1 cellular context compared by ENCODE assay signal in genomic region chr2:190407246-190407661, GRCh38.
TF ChIP-seq lines count a peak whose summit lies in the region.

No MANE protein-coding gene starts in this region.

TF ChIP-seq in HCT116, 20 proteins besides CTCF, POLR2A, EP300 and RAD21 (continued from another document):
- no peak for TF ChIP-seq EZH2 (IDR thresholded peaks at IDR 0.05)
- no peak for TF ChIP-seq POLR2AphosphoS5 (IDR thresholded peaks at IDR 0.05; ENCODE audit: low read depth, low read length)
- TF ChIP-seq ZFX (IDR thresholded peaks at IDR 0.05), result no peak
- TF ChIP-seq ATF3 (IDR thresholded peaks at IDR 0.05), result no peak
- TF ChIP-seq SIN3A (IDR thresholded peaks at IDR 0.05; ENCODE audit: low read depth), result no peak
- TF ChIP-seq SRF (IDR thresholded peaks at IDR 0.05; ENCODE audit: low read depth), result no peak
- TF ChIP-seq EZH2phosphoT487 (IDR thresholded peaks at IDR 0.05; ENCODE audit: borderline replicate concordance), result no peak
